In genomic region chr1:77683142-77683835, GRCh38 we compare ENCODE assay signal across 8 cellular contexts. TPM values are rescaled to one million over a fixed set of nuclear protein-coding genes. Genes with fewer than 3 reads are reported as not detected.
DNase-seq lines count a peak whose midpoint lies in the region; ATAC-seq and TF ChIP-seq lines count a peak whose summit lies in the region.

No MANE protein-coding gene starts in this region.

- no peak overlapping the region for H2BK120ac ChIP-seq in neuronal stem cell (ENCODE audit: low read depth, low read length)

- peak overlapping the region; percentile 27 for H2BK5ac ChIP-seq in neuronal stem cell (ENCODE audit: low read length)

- H3K9ac ChIP-seq in neuronal stem cell (ENCODE audit: low read depth, low read length, poor library complexity): peak overlapping the region; percentile 100
- H3K9ac ChIP-seq in subcutaneous abdominal adipose tissue (ENCODE audit: low read length in 5 of 5): peak overlapping the region; percentile 71 to 95 (median 75)

- peak; percentile 95 for DNase-seq in GM03348 (ENCODE audit: low spot score)
- DNase-seq in HCEC 1CT: peak; percentile 96
- peak; percentile 96 for DNase-seq in MG63
- peak; percentile 80 to 89 for DNase-seq in SHP77 (lab: John Stamatoyannopoulos, UW)
- DNase-seq in activated gamma-delta T cell treated with Interleukin-2 at 50 U/mL for 16 hours: peak; percentile 89
- peak; percentile 67 to 81 for DNase-seq in foreskin keratinocyte
- peak; percentile 89 for DNase-seq in neuronal stem cell (ENCODE audit: low spot score)

- H3K4me3 ChIP-seq in MG63: peak overlapping the region; percentile 70
- H3K4me3 ChIP-seq in neuronal stem cell (ENCODE audit: low read length in 2 of 2): peak overlapping the region; percentile 81 to 99
- peak overlapping the region; percentile 78 to 99 (median 97) for H3K4me3 ChIP-seq in subcutaneous abdominal adipose tissue (ENCODE audit: low read depth in 1 of 5, low read length in 5 of 5)

- H3K4ac ChIP-seq in neuronal stem cell (ENCODE audit: low read length): peak overlapping the region; percentile 98

- peak; percentile 85 for ATAC-seq in foreskin keratinocyte

- TF ChIP-seq CTCF in foreskin keratinocyte (conservative IDR thresholded peaks at IDR 0.05): peak; percentile 98

- WGBS in neuronal stem cell (ENCODE audit: extremely low coverage in 2 of 2, insufficient read length in 2 of 2, insufficient replicate concordance in 1 of 2), 2 donors: no CpG with 5 or more reads among the region's 64 CpGs

- peak overlapping the region; percentile 100 for H3K18ac ChIP-seq in neuronal stem cell (ENCODE audit: low read length)

- no peak overlapping the region for H2AK5ac ChIP-seq in neuronal stem cell (ENCODE audit: low read depth, low read length)

- H3K14ac ChIP-seq in neuronal stem cell (ENCODE audit: low read length): peak overlapping the region; percentile 95

- no peak overlapping the region for H2BK15ac ChIP-seq in neuronal stem cell (ENCODE audit: low read length)

- H3K4me2 ChIP-seq in neuronal stem cell (ENCODE audit: insufficient read depth, low read length, poor library complexity, severe bottlenecking): peak overlapping the region; percentile 67

- H2BK12ac ChIP-seq in neuronal stem cell (ENCODE audit: low read length): no peak overlapping the region

- H4K91ac ChIP-seq in neuronal stem cell (ENCODE audit: low read depth, low read length, poor library complexity): no peak overlapping the region

- H4K8ac ChIP-seq in neuronal stem cell (ENCODE audit: low read depth, low read length): peak overlapping the region; percentile 76

- H3K4me1 ChIP-seq in foreskin keratinocyte (peaks cover 17% of the 10 kb centered on the region), neuronal stem cell (ENCODE audit: control insufficient read depth in 2 of 2, insufficient read depth in 1 of 2, low read depth in 1 of 2, low read length in 2 of 2) (peaks cover 0 to 9% of the 10 kb centered on the region in 2 donors), subcutaneous abdominal adipose tissue (ENCODE audit: control insufficient read depth in 5 of 5, insufficient read depth in 5 of 5, low read length in 5 of 5) (peaks cover 0 to 41% (median 29%) of the 10 kb centered on the region in 5 donors)

- H3K23ac ChIP-seq in neuronal stem cell (ENCODE audit: low read depth, low read length, poor library complexity): peak overlapping the region; percentile 98

- H3K27ac ChIP-seq in foreskin keratinocyte (no peak overlapping the region), neuronal stem cell (replicated peaks; ENCODE audit: low read length) (peak overlapping the region; percentile 97), subcutaneous abdominal adipose tissue (ENCODE audit: low read depth, low read length) (peak overlapping the region; percentile 96)

- H3K9me3 ChIP-seq in MG63 (no peaks in the 10 kb centered on the region), neuronal stem cell (replicated peaks in 1 of 2; ENCODE audit: control insufficient read depth in 2 of 2, insufficient read depth in 1 of 2, low read depth in 1 of 2, low read length in 2 of 2) (no peaks in the 10 kb centered on the region), subcutaneous abdominal adipose tissue (ENCODE audit: control insufficient read depth in 5 of 5, low read length in 5 of 5) (no peaks in the 10 kb centered on the region)

- H3K27me3 ChIP-seq in MG63: no peaks in the 10 kb centered on the region
- no peaks in the 10 kb centered on the region for H3K27me3 ChIP-seq in foreskin keratinocyte
- no peaks in the 10 kb centered on the region for H3K27me3 ChIP-seq in neuronal stem cell (ENCODE audit: control insufficient read depth in 3 of 3, insufficient read depth in 3 of 3, low read depth in 1 of 3, low read length in 3 of 3)
- no peaks in the 10 kb centered on the region for H3K27me3 ChIP-seq in subcutaneous abdominal adipose tissue (ENCODE audit: control insufficient read depth in 5 of 5, insufficient read depth in 4 of 5, low read length in 5 of 5)

- H2AFZ ChIP-seq in neuronal stem cell (ENCODE audit: low read length): peak overlapping the region; percentile 91

- H3K79me1 ChIP-seq in neuronal stem cell (ENCODE audit: low read depth, low read length): no peaks in the 10 kb centered on the region

- H3K36me3 ChIP-seq in MG63 (no peaks in the 10 kb centered on the region), neuronal stem cell (replicated peaks in 1 of 2; ENCODE audit: control insufficient read depth in 2 of 2, insufficient read depth in 2 of 2, low read length in 2 of 2) (peaks cover 0 to 4% of the 10 kb centered on the region in 2 donors), subcutaneous abdominal adipose tissue (ENCODE audit: control insufficient read depth in 5 of 5, insufficient read depth in 5 of 5, low read length in 5 of 5) (no peaks in the 10 kb centered on the region)

RNA-seq across cellular contexts. Expression of gene ZZZ3, which starts 0.8 kb away (rescaled TPM):
- 30.9 and 45.1 TPM in 2 replicates for total RNA-seq in MG63 (2014; rRNA removed; shearing (Covaris generic); ENCODE audit: low replicate concordance)
- 40.4 and 45.4 TPM in 2 replicates for total RNA-seq in foreskin keratinocyte
- 7.2 and 9.3 TPM in 2 replicates for polyA plus RNA-seq in foreskin keratinocyte
- 27.6 TPM for polyA plus RNA-seq in neuronal stem cell (2013, experiment 1 of 2)
- polyA plus RNA-seq in neuronal stem cell (2013, experiment 2 of 2): 28.6 TPM
